ENCODE assay signal across 8 cellular contexts in the genomic region with DNA sequence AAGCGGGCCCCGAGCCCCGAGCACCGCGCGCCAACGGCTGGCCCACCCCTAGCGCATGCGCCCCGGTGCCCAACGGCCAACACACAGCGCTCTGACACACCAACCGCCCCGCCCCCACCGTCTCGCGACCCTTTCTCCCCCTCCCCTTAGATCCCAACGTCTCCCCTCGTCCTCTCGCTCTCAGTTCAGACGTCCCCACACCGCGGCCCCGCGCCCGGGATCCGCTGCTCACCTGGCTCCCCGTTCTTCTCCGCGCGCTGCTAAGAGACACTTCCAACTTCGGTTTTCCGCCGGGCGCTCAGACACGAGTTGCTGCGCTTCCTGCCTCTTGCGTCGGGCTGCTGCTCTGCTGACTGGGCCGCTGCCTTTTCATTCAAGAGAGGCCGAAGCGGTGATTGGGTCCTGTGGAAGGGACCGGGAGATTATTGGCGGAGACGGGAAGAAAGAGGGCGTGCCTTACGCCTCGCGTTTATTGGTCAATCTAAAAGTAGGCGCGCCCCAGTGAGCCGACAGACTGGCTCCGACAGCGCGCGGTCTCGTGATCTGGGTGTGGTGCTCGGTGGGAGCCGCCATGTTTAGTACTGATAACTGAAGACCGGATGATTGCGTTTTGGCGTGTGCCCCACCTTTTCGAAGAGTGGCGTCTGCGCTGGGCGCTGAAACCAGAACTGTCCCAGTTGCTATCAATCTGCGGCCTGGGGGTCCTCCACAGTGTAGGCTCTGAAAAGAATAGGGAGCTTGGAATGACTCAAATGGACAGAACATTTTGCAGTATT. TPM values are rescaled to one million over a fixed set of nuclear protein-coding genes. Genes with fewer than 3 reads are reported as not detected.
DNase-seq lines count a peak whose midpoint lies in the region; ATAC-seq and TF ChIP-seq lines count a peak whose summit lies in the region.

TSS of gene DDX39A (minus strand) at position 304 of the 776 bp plus-strand sequence. CDS start 6,121 bp downstream, outside the sequence.

- BruUV-seq in PC-3 (replicated peaks; lab: Mats Ljungman, UMichigan), result no TSS peak

- CTCF ChIA-PET in PC-3 (lab: Charles Lee), result no interaction called here

- H4K20me1 ChIP-seq in PC-3 (ENCODE audit: low read length), result peaks cover 37% of the 10 kb centered on the region

- H3K9me2 ChIP-seq in PC-3 (replicated peaks; ENCODE audit: low read length), result no peaks in the 10 kb centered on the region

- no peak; the same call in 1 of the 2 replicates for TF ChIP-seq EP300 in Ishikawa (IDR thresholded peaks at IDR 0.05; ENCODE audit: borderline replicate concordance)

- TF ChIP-seq CTCF in PC-3 (conservative IDR thresholded peaks at IDR 0.05; ENCODE audit: low read depth, low read length) (no peak), epithelial cell of proximal tubule (conservative IDR thresholded peaks at IDR 0.05; ENCODE audit: low read depth, low read length) (no peak)

- H3K9ac ChIP-seq in PC-3 (ENCODE audit: low read length), result peak within 1 kb of the TSS; percentile 98

- H3K27ac ChIP-seq in PC-3 (ENCODE audit: low read length), result peak within 1 kb of the TSS; percentile 83

- no peaks in the 10 kb centered on the region for H3K27me3 ChIP-seq in PC-3 (ENCODE audit: low read length)

- H3K4me2 ChIP-seq in PC-3 (ENCODE audit: low read length), result peak within 1 kb of the TSS; percentile 91

- no peaks in the 10 kb centered on the region for H3K9me3 ChIP-seq in PC-3 (ENCODE audit: low read length)

- peak within 1 kb of the TSS; percentile 98 for H3K4me3 ChIP-seq in PC-3 (ENCODE audit: low read length)
- H3K4me3 ChIP-seq in epithelial cell of proximal tubule (ENCODE audit: low read depth, low read length), result peak within 1 kb of the TSS; percentile 99

- peak within 1 kb of the TSS; percentile 91 for H2AFZ ChIP-seq in PC-3 (ENCODE audit: low read length)

- TF ChIP-seq RAD21 in Ishikawa (IDR thresholded peaks at IDR 0.05; ENCODE audit: low read depth), result no peak

- peaks cover 17% of the 10 kb centered on the region; the same call in 1 of the 2 replicates for H3K36me3 ChIP-seq in PC-3 (ENCODE audit: low read depth, low read length)

- peak; percentile 91 for ATAC-seq in GM21576 (IDR thresholded peaks at IDR 0.05; ENCODE audit: unreplicated experiment)
- peak; percentile 98 for ATAC-seq in PC-3

- no peaks in the 10 kb centered on the region for H3F3A ChIP-seq in PC-3 (ENCODE audit: low read length, unreplicated experiment)

- POLR2A ChIA-PET in PC-3 (lab: Charles Lee; ENCODE audit: unreplicated experiment), result no interaction called here

- H3K4me1 ChIP-seq in PC-3 (ENCODE audit: insufficient read depth, low read length), result peaks cover 23% of the 10 kb centered on the region

- peaks cover 49% of the 10 kb centered on the region for H3K79me2 ChIP-seq in PC-3 (ENCODE audit: low read length)

- DNase-seq in DMS114 treated with DMSO at 0.1 percent for 48 hours (lab: John Stamatoyannopoulos, UW; ENCODE audit: unreplicated experiment) (peak; percentile 96), PC-3 (peak; percentile 100), activated T-cell treated with anti-CD3 and anti-CD28 coated beads for 48 hours (ENCODE audit: low read depth) (peak; percentile 92), epithelial cell of proximal tubule (ENCODE audit: low read depth) (peak; percentile 93), mucosa of gallbladder (ENCODE audit: low spot score) (peak; percentile 99)
- peak; percentile 90 to 95 for DNase-seq in stimulated activated CD8-positive, alpha-beta memory T cell treated with anti-CD3 and anti-CD28 coated beads, Interleukin-4, amount 100 ng/mL, for 4 hours (ENCODE audit: low read depth in 2 of 2, low spot score in 1 of 2)

- intact Hi-C loops in PC-3 (cut with micrococcal nuclease), result loop anchor here (2.0 kb wide), 1 partner anchor 16 kb away; no protein-coding TSS in a partner anchor

TF ChIP-seq in Ishikawa, 13 proteins besides CTCF, POLR2A, EP300 and RAD21:
- TF ChIP-seq, protein P1, sequence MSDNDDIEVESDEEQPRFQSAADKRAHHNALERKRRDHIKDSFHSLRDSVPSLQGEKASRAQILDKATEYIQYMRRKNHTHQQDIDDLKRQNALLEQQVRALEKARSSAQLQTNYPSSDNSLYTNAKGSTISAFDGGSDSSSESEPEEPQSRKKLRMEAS (IDR thresholded peaks at IDR 0.05), result peak; percentile 94
- TF ChIP-seq NFIC (IDR thresholded peaks at IDR 0.05) (peak; percentile 3; the same call in 1 of the 2 replicates), EGR1 (IDR thresholded peaks at IDR 0.05) (no peak), CEBPB (IDR thresholded peaks at IDR 0.05) (no peak; the same call in 1 of the 2 replicates), CREB1 (IDR thresholded peaks at IDR 0.05; ENCODE audit: low read depth) (peak; percentile 59), TEAD4 (IDR thresholded peaks at IDR 0.05) (no peak), TCF12 (IDR thresholded peaks at IDR 0.05; ENCODE audit: low read depth) (peak; percentile 42; the same call in 1 of the 2 replicates), FOXM1 (IDR thresholded peaks at IDR 0.05; ENCODE audit: borderline replicate concordance, low read depth) (peak; percentile 70; the same call in 1 of the 2 replicates), TAF1 (IDR thresholded peaks at IDR 0.05; ENCODE audit: low read depth) (peak; percentile 80), YY1 (IDR thresholded peaks at IDR 0.05; ENCODE audit: low read depth) (peak; percentile 91), ZBTB7A (IDR thresholded peaks at IDR 0.05; ENCODE audit: low read depth) (peak; percentile 69; the same call in 1 of the 2 replicates)
- TF ChIP-seq, protein P2, sequence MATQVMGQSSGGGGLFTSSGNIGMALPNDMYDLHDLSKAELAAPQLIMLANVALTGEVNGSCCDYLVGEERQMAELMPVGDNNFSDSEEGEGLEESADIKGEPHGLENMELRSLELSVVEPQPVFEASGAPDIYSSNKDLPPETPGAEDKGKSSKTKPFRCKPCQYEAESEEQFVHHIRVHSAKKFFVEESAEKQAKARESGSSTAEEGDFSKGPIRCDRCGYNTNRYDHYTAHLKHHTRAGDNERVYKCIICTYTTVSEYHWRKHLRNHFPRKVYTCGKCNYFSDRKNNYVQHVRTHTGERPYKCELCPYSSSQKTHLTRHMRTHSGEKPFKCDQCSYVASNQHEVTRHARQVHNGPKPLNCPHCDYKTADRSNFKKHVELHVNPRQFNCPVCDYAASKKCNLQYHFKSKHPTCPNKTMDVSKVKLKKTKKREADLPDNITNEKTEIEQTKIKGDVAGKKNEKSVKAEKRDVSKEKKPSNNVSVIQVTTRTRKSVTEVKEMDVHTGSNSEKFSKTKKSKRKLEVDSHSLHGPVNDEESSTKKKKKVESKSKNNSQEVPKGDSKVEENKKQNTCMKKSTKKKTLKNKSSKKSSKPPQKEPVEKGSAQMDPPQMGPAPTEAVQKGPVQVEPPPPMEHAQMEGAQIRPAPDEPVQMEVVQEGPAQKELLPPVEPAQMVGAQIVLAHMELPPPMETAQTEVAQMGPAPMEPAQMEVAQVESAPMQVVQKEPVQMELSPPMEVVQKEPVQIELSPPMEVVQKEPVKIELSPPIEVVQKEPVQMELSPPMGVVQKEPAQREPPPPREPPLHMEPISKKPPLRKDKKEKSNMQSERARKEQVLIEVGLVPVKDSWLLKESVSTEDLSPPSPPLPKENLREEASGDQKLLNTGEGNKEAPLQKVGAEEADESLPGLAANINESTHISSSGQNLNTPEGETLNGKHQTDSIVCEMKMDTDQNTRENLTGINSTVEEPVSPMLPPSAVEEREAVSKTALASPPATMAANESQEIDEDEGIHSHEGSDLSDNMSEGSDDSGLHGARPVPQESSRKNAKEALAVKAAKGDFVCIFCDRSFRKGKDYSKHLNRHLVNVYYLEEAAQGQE (IDR thresholded peaks at IDR 0.05; ENCODE audit: low read depth), result no peak
- TF ChIP-seq, protein P3, sequence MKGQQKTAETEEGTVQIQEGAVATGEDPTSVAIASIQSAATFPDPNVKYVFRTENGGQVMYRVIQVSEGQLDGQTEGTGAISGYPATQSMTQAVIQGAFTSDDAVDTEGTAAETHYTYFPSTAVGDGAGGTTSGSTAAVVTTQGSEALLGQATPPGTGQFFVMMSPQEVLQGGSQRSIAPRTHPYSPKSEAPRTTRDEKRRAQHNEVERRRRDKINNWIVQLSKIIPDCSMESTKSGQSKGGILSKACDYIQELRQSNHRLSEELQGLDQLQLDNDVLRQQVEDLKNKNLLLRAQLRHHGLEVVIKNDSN (IDR thresholded peaks at IDR 0.05), result peak; percentile 85

RNA-seq across cellular contexts. Expression of gene DDX39A, which starts in this region (rescaled TPM):
- total RNA-seq in PC-3 (2014; rRNA removed) (308 and 311 TPM in 2 replicates), epithelial cell of proximal tubule (113 and 255 TPM in 2 replicates), mucosa of gallbladder (46.4 TPM)

Comparison
In these comparisons a context has a peak if more than half of its experiments do, and no peak if none do; other contexts are left out.
1. Peak in every context shown above with its lines: DNase-seq, ATAC-seq, H3K4me3 ChIP-seq and H3K27ac ChIP-seq.